In genomic region chr1:169044971-169045370, GRCh38 we compare ENCODE assay signal across 9 cellular contexts.
DNase-seq lines count a peak whose midpoint lies in the region; ATAC-seq and TF ChIP-seq lines count a peak whose summit lies in the region.
"Had no signal": no experiment of that assay in that cellular context is flagged by ENCODE, and none has a peak within 500 bp of the region (broad histone marks: within the 10 kb centered on the region; RNA-seq: fewer than 3 reads in every experiment).

No MANE protein-coding gene starts in this region.

- no peak overlapping the region for H3K27ac ChIP-seq in MM.1S (ENCODE audit: low read length)

- H3K9me2 ChIP-seq in MM.1S (replicated peaks; ENCODE audit: insufficient read depth, low read length), result no peaks in the 10 kb centered on the region

- peak overlapping the region; percentile 20 for H3K4me3 Mint-ChIP-seq in activated CD4-positive, alpha-beta T cell treated with anti-CD3 and anti-CD28 coated beads, Interleukin-2, amount 10 ng/mL, durations not matched to agents 24 days and 14 days
- peak overlapping the region; percentile 0 for H3K4me3 Mint-ChIP-seq in natural killer cell

- H3K79me2 ChIP-seq in MM.1S (ENCODE audit: low read length), result no peaks in the 10 kb centered on the region

- no peaks in the 10 kb centered on the region for H3K9me3 ChIP-seq in MM.1S (replicated peaks; ENCODE audit: insufficient read depth, low read length)
- H3K9me3 ChIP-seq: MG63 had no signal

- no peak overlapping the region for H3K9ac ChIP-seq in MM.1S (ENCODE audit: low read length)

- no peak overlapping the region for H2AFZ ChIP-seq in MM.1S (ENCODE audit: low read length)

- no peak for TF ChIP-seq CTCF in natural killer cell (IDR thresholded peaks at IDR 0.05)
- no peak for TF ChIP-seq CTCF in MM.1S (IDR thresholded peaks at IDR 0.05; ENCODE audit: low read length)

- peak; percentile 61 for DNase-seq in activated CD4-positive, alpha-beta T cell treated with anti-CD3 and anti-CD28 coated beads, Interleukin-2, amount 10 ng/mL, durations not matched to agents 24 days and 14 days
- no peak for DNase-seq in activated CD4-positive, alpha-beta T cell treated with anti-CD3 and anti-CD28 coated beads for 1 hour
- DNase-seq in NCI-H2171 (lab: John Stamatoyannopoulos, UW), result peak; percentile 24
- DNase-seq in natural killer cell, result no peak
- no peak for DNase-seq in MM.1S
- no peak for DNase-seq in middle frontal gyrus (ENCODE audit: extremely low spot score, low spot score)
- DNase-seq in putamen (ENCODE audit: low spot score), result no peak
- DNase-seq: MG63 had no signal

- H3K27me3 Mint-ChIP-seq in activated CD4-positive, alpha-beta T cell treated with anti-CD3 and anti-CD28 coated beads, Interleukin-2, amount 10 ng/mL, durations not matched to agents 24 days and 14 days, result no peaks in the 10 kb centered on the region
- no peaks in the 10 kb centered on the region for H3K27me3 Mint-ChIP-seq in natural killer cell (ENCODE audit: low read depth in 2 of 2)

- no peaks in the 10 kb centered on the region for H3F3A ChIP-seq in MM.1S (ENCODE audit: insufficient read depth, low read length)

- H3K4me1 Mint-ChIP-seq in activated CD4-positive, alpha-beta T cell treated with anti-CD3 and anti-CD28 coated beads, Interleukin-2, amount 10 ng/mL, durations not matched to agents 24 days and 14 days, result peaks cover 72% of the 10 kb centered on the region
- H3K4me1 Mint-ChIP-seq in natural killer cell, result peaks cover 30% of the 10 kb centered on the region in 2 donors

- intact Hi-C loops in activated CD4-positive, alpha-beta T cell treated with anti-CD3 and anti-CD28 coated beads, Interleukin-2, amount 10 ng/mL, durations not matched to agents 24 days and 14 days (cut with micrococcal nuclease), result loop anchor here (2.0 to 10.0 kb wide), 4 partner anchors 47 to 703 kb away; no protein-coding TSS in a partner anchor
- intact Hi-C loops in natural killer cell (cut with micrococcal nuclease), result no loop called here

- H3K4me1 ChIP-seq in MM.1S (ENCODE audit: low read length), result peaks cover 27% of the 10 kb centered on the region

- H3K9me3 Mint-ChIP-seq in activated CD4-positive, alpha-beta T cell treated with anti-CD3 and anti-CD28 coated beads, Interleukin-2, amount 10 ng/mL, durations not matched to agents 24 days and 14 days, result peaks cover 31% of the 10 kb centered on the region
- H3K9me3 Mint-ChIP-seq in natural killer cell, result no peaks in the 10 kb centered on the region

- H3K36me3 Mint-ChIP-seq in activated CD4-positive, alpha-beta T cell treated with anti-CD3 and anti-CD28 coated beads, Interleukin-2, amount 10 ng/mL, durations not matched to agents 24 days and 14 days (ENCODE audit: low read depth), result peaks cover 11% of the 10 kb centered on the region
- H3K36me3 Mint-ChIP-seq in natural killer cell, result no peaks in the 10 kb centered on the region

- peak overlapping the region; percentile 77 for H3K27ac Mint-ChIP-seq in activated CD4-positive, alpha-beta T cell treated with anti-CD3 and anti-CD28 coated beads, Interleukin-2, amount 10 ng/mL, durations not matched to agents 24 days and 14 days
- peak overlapping the region in 1 of 2 donors; percentile 67 for H3K27ac Mint-ChIP-seq in natural killer cell

- H3K36me3 ChIP-seq in MM.1S (replicated peaks; ENCODE audit: insufficient read depth, low read length), result no peaks in the 10 kb centered on the region
- H3K36me3 ChIP-seq: MG63 had no signal

- peak; percentile 46 for ATAC-seq in HG02642 (IDR thresholded peaks at IDR 0.05; ENCODE audit: poor library complexity, unreplicated experiment)
- ATAC-seq in natural killer cell, result no peak

- H4K20me1 ChIP-seq in MM.1S (ENCODE audit: insufficient read depth, low read length), result no peaks in the 10 kb centered on the region

- no peak overlapping the region for H3K4me3 ChIP-seq in MM.1S (ENCODE audit: low read length)
- H3K4me3 ChIP-seq: MG63 had no signal

- H3K4me2 ChIP-seq in MM.1S (ENCODE audit: low read depth, low read length), result no peak overlapping the region

- no peaks in the 10 kb centered on the region for H3K27me3 ChIP-seq in MM.1S (replicated peaks; ENCODE audit: insufficient read depth, low read length)

Comparison
In these comparisons a context has a peak if more than half of its experiments do, and no peak if none do; other contexts are left out.
1. DNase-seq: peak in activated CD4-positive, alpha-beta T cell treated with anti-CD3 and anti-CD28 coated beads, Interleukin-2, amount 10 ng/mL, durations not matched to agents 24 days and 14 days (single experiment) and NCI-H2171 (single experiment); none in activated CD4-positive, alpha-beta T cell treated with anti-CD3 and anti-CD28 coated beads for 1 hour (single experiment), natural killer cell (single experiment), MM.1S (single experiment), middle frontal gyrus (single experiment) and putamen (single experiment).